ENCODE assay signal across 23 cellular contexts in genomic region chr12:64556231-64556630, GRCh38.
"Had no signal": no experiment of that assay in that cellular context is flagged by ENCODE, and none has a peak within 500 bp of the region (broad histone marks: within the 10 kb centered on the region; RNA-seq: fewer than 3 reads in every experiment).

No MANE protein-coding gene starts in this region.

- H3K4me1 ChIP-seq: colonic mucosa, foreskin keratinocyte, pancreas, transverse colon had no signal

- H3K9me3 ChIP-seq: colonic mucosa, left ventricle myocardium inferior, lower lobe of right lung, pancreas, thoracic aorta, transverse colon had no signal

- H3K27ac ChIP-seq: colonic mucosa, foreskin keratinocyte, left ventricle myocardium inferior, lower lobe of right lung, pancreas, thoracic aorta, transverse colon had no signal

- H3K4me3 ChIP-seq: colonic mucosa, left ventricle myocardium inferior, lower lobe of right lung, pancreas, thoracic aorta, transverse colon had no signal

- FAIRE-seq: endothelial cell of umbilical vein, keratinocyte, pancreas had no signal

- ATAC-seq: foreskin keratinocyte; left cardiac atrium; lower lobe of right lung; pancreas; right cardiac atrium; stimulated activated naive B cell treated with anti-CD40 and anti-IgM and Interleukin-4, amounts not matched to agents 10 μg/mL and 1 μg/mL and 100 μg/mL, for 72 hours; stimulated activated naive CD8-positive, alpha-beta T cell treated with anti-CD3 and anti-CD28 coated beads, Interleukin-15, amount 100 ng/mL, for 72 hours had no signal

- H3K36me3 ChIP-seq: colonic mucosa, left ventricle myocardium inferior, lower lobe of right lung, pancreas, thoracic aorta, transverse colon had no signal

- H3K27me3 ChIP-seq: colonic mucosa, pancreas, transverse colon had no signal

- DNase-seq: colonic mucosa; dermis blood vessel endothelial cell; erythroblast; foreskin keratinocyte; immature natural killer cell; left cardiac atrium; left ventricle myocardium inferior; lower lobe of right lung; midbrain; naive B cell; occipital lobe; pancreas; right cardiac atrium; stimulated activated CD4-positive, alpha-beta T cell treated with anti-CD3 and anti-CD28 coated beads, Interleukin-15, amount 100 ng/mL, for 24 hours; stimulated activated CD4-positive, alpha-beta T cell treated with anti-CD3 and anti-CD28 coated beads, Interleukin-1b, Interleukin-23, amount 100 ng/mL, for 48 hours; stimulated activated CD4-positive, alpha-beta T cell treated with anti-CD3 and anti-CD28 coated beads, Interleukin-4, amount 100 ng/mL, for 24 hours; stimulated activated naive B cell treated with anti-CD40 and anti-IgM and Interleukin-4, amounts not matched to agents 10 μg/mL and 1 μg/mL and 100 μg/mL, for 72 hours; stimulated activated naive CD8-positive, alpha-beta T cell treated with anti-CD3 and anti-CD28 coated beads, Interleukin-15, amount 100 ng/mL, for 72 hours; substantia nigra; transverse colon had no signal
